ENCODE assay signal across 26 cellular contexts in genomic region chr2:17759805-17760204, GRCh38. TPM values are rescaled to one million over a fixed set of nuclear protein-coding genes. Genes with fewer than 3 reads are reported as not detected.
A peak's percentile ranks its signal among the peaks of the same experiment; 100 is the strongest.
DNase-seq lines count a peak whose midpoint lies in the region; ATAC-seq and TF ChIP-seq lines count a peak whose summit lies in the region.
"Had no signal": no experiment of that assay in that cellular context is flagged by ENCODE, and none has a peak within 500 bp of the region (broad histone marks: within the 10 kb centered on the region; RNA-seq: fewer than 3 reads in every experiment).

No MANE protein-coding gene starts in this region.

- CTCF ChIA-PET in activated CD8-positive, alpha-beta memory T cell treated with anti-CD3 and anti-CD28 coated beads, Interleukin-2, amount 10 ng/mL, durations not matched to agents 7 days and 5 days (lab: Charles Lee): no interaction called here

- H3K36me3 Mint-ChIP-seq in activated CD8-positive, alpha-beta memory T cell treated with anti-CD3 and anti-CD28 coated beads, Interleukin-2, amount 10 ng/mL, durations not matched to agents 7 days and 5 days: peaks cover 29% of the 10 kb centered on the region
- H3K36me3 Mint-ChIP-seq: natural killer cell had no signal

- H3K4me1 Mint-ChIP-seq in activated CD8-positive, alpha-beta memory T cell treated with anti-CD3 and anti-CD28 coated beads, Interleukin-2, amount 10 ng/mL, durations not matched to agents 7 days and 5 days: peaks cover 25% of the 10 kb centered on the region

- peak; percentile 22 for DNase-seq in EH (ENCODE audit: low read depth)
- DNase-seq in NB4 (ENCODE audit: low read depth): peak; percentile 88
- peak; percentile 13 for DNase-seq in choroid plexus epithelial cell (ENCODE audit: low read depth)
- DNase-seq in right lobe of liver: peak in 1 of 3 donors; percentile 69
- no peak for DNase-seq in stimulated activated CD4-positive, alpha-beta T cell treated with anti-CD3 and anti-CD28 coated beads, Interleukin-4, amount 100 ng/mL, for 4 hours
- no peak for DNase-seq in mucosa of gallbladder (ENCODE audit: low spot score)
- no peak for DNase-seq in activated CD8-positive, alpha-beta memory T cell treated with anti-CD3 and anti-CD28 coated beads, Interleukin-2, amount 10 ng/mL, durations not matched to agents 7 days and 5 days
- DNase-seq: activated CD4-positive, alpha-beta memory T cell treated with anti-CD3 and anti-CD28 coated beads, Interleukin-2, amount 10 ng/mL, durations not matched to agents 7 days and 5 days; activated naive CD4-positive, alpha-beta T cell treated with Interleukin-2 at 50 U/mL for 16 hours; activated T-cell treated with anti-CD3 and anti-CD28 coated beads, Interleukin-2, amount 50 U/mL, for 1 hour; anterior cingulate cortex; DMS79; GM23248; Karpas-422; natural killer cell; NCI-H1417; pancreas; Peyer's patch; testis had no signal

- no peaks in the 10 kb centered on the region for H3K27me3 ChIP-seq in right lobe of liver
- H3K27me3 ChIP-seq: pancreas, Peyer's patch, testis had no signal

- peaks cover 0 to 52% (median 15%) of the 10 kb centered on the region in 4 donors for H3K4me1 ChIP-seq in right lobe of liver
- H3K4me1 ChIP-seq: pancreas had no signal

- TF ChIP-seq POLR2A in NB4 (IDR thresholded peaks at IDR 0.05; ENCODE audit: extremely low read depth, insufficient read length) (no peak), right lobe of liver (IDR thresholded peaks at IDR 0.05) (no peak)

- TF ChIP-seq CTCF in NB4 (IDR thresholded peaks at IDR 0.05; ENCODE audit: low read depth, low read length) (no peak), choroid plexus epithelial cell (conservative IDR thresholded peaks at IDR 0.05; ENCODE audit: low read depth, low read length) (no peak), right lobe of liver (IDR thresholded peaks at IDR 0.05) (no peak)

- peaks cover 0 to 3% (median 0%) of the 10 kb centered on the region in 4 donors for H3K36me3 ChIP-seq in right lobe of liver
- H3K36me3 ChIP-seq: pancreas had no signal

- no peak overlapping the region for H3K27ac Mint-ChIP-seq in activated CD8-positive, alpha-beta memory T cell treated with anti-CD3 and anti-CD28 coated beads, Interleukin-2, amount 10 ng/mL, durations not matched to agents 7 days and 5 days
- H3K27ac Mint-ChIP-seq: activated CD4-positive, alpha-beta memory T cell treated with anti-CD3 and anti-CD28 coated beads, Interleukin-2, amount 10 ng/mL, durations not matched to agents 7 days and 5 days; natural killer cell; stimulated activated memory B cell treated with anti-CD40 and anti-IgM and Interleukin-4, amounts not matched to agents 10 μg/mL and 1 μg/mL and 100 μg/mL, for 72 hours; WTC11 had no signal

- no peaks in the 10 kb centered on the region for H3K9me3 Mint-ChIP-seq in activated CD8-positive, alpha-beta memory T cell treated with anti-CD3 and anti-CD28 coated beads, Interleukin-2, amount 10 ng/mL, durations not matched to agents 7 days and 5 days (ENCODE audit: low read depth)
- H3K9me3 Mint-ChIP-seq: activated CD4-positive, alpha-beta memory T cell treated with anti-CD3 and anti-CD28 coated beads, Interleukin-2, amount 10 ng/mL, durations not matched to agents 7 days and 5 days; natural killer cell; stimulated activated memory B cell treated with anti-CD40 and anti-IgM and Interleukin-4, amounts not matched to agents 10 μg/mL and 1 μg/mL and 100 μg/mL, for 72 hours; WTC11 had no signal

- ATAC-seq in right lobe of liver: peak; percentile 26 to 64 (median 36)
- ATAC-seq in activated CD8-positive, alpha-beta memory T cell treated with anti-CD3 and anti-CD28 coated beads, Interleukin-2, amount 10 ng/mL, durations not matched to agents 7 days and 5 days: no peak
- ATAC-seq: natural killer cell; pancreas; sciatic nerve; stimulated activated memory B cell treated with anti-CD40 and anti-IgM and Interleukin-4, amounts not matched to agents 10 μg/mL and 1 μg/mL and 100 μg/mL, for 72 hours; WTC11 had no signal

- no peaks in the 10 kb centered on the region for H3K9me3 ChIP-seq in right lobe of liver
- H3K9me3 ChIP-seq: pancreas, Peyer's patch, testis had no signal

- peak overlapping the region in 1 of 3 donors; percentile 24 for H3K27ac ChIP-seq in right lobe of liver
- H3K27ac ChIP-seq: GM23248, pancreas, Peyer's patch had no signal

- 26% methylated on average over 2 of the region's 2 CpGs for WGBS in right lobe of liver (ENCODE audit: insufficient coverage, low coverage, low lambda C conversion rate, missing lambda C conversion rate)

- H3K27me3 Mint-ChIP-seq in activated CD8-positive, alpha-beta memory T cell treated with anti-CD3 and anti-CD28 coated beads, Interleukin-2, amount 10 ng/mL, durations not matched to agents 7 days and 5 days: no peaks in the 10 kb centered on the region
- H3K27me3 Mint-ChIP-seq: activated CD4-positive, alpha-beta memory T cell treated with anti-CD3 and anti-CD28 coated beads, Interleukin-2, amount 10 ng/mL, durations not matched to agents 7 days and 5 days; stimulated activated memory B cell treated with anti-CD40 and anti-IgM and Interleukin-4, amounts not matched to agents 10 μg/mL and 1 μg/mL and 100 μg/mL, for 72 hours had no signal

- no peak overlapping the region for H3K4me3 Mint-ChIP-seq in activated CD8-positive, alpha-beta memory T cell treated with anti-CD3 and anti-CD28 coated beads, Interleukin-2, amount 10 ng/mL, durations not matched to agents 7 days and 5 days
- H3K4me3 Mint-ChIP-seq: activated CD4-positive, alpha-beta memory T cell treated with anti-CD3 and anti-CD28 coated beads, Interleukin-2, amount 10 ng/mL, durations not matched to agents 7 days and 5 days; natural killer cell; stimulated activated memory B cell treated with anti-CD40 and anti-IgM and Interleukin-4, amounts not matched to agents 10 μg/mL and 1 μg/mL and 100 μg/mL, for 72 hours; WTC11 had no signal

- H3K4me3 ChIP-seq in NB4 (ENCODE audit: low read depth, low read length) (no peak overlapping the region), choroid plexus epithelial cell (ENCODE audit: low read depth, low read length) (no peak overlapping the region), right lobe of liver (no peak overlapping the region)
- H3K4me3 ChIP-seq: GM23248, pancreas, Peyer's patch, testis had no signal

- intact Hi-C loops in right lobe of liver (cut with DNase I): no loop called here

RNA-seq across cellular contexts. Expression of gene GEN1, which starts 5.9 kb away (rescaled TPM):
- total RNA-seq in right lobe of liver: 10 to 100 TPM in 1 of 6 experiments, 1 to 10 TPM in 5; 6.0 to 15.6 (median 6.5) TPM
- 8.6 TPM for total RNA-seq in mucosa of gallbladder
- total RNA-seq in activated CD8-positive, alpha-beta memory T cell treated with anti-CD3 and anti-CD28 coated beads, Interleukin-2, amount 10 ng/mL, durations not matched to agents 7 days and 5 days: 10 to 100 TPM; 40.0 to 48.7 TPM

RNA-seq across cellular contexts. Expression of gene SMC6, which starts 6.2 kb away (rescaled TPM):
- total RNA-seq in right lobe of liver: 10 to 100 TPM in 3 of 6 experiments, 1 to 10 TPM in 3; 8.1 to 14.4 (median 10.2) TPM
- total RNA-seq in mucosa of gallbladder: 13.9 TPM
- 10 to 100 TPM; 32.1 to 35.1 TPM for total RNA-seq in activated CD8-positive, alpha-beta memory T cell treated with anti-CD3 and anti-CD28 coated beads, Interleukin-2, amount 10 ng/mL, durations not matched to agents 7 days and 5 days

RNA-seq across cellular contexts. Expression of gene MSGN1, which starts 56.5 kb away (rescaled TPM):
- total RNA-seq in right lobe of liver (not detected), mucosa of gallbladder (not detected)
- not detected for total RNA-seq in activated CD8-positive, alpha-beta memory T cell treated with anti-CD3 and anti-CD28 coated beads, Interleukin-2, amount 10 ng/mL, durations not matched to agents 7 days and 5 days
- total RNA-seq: activated CD4-positive, alpha-beta memory T cell treated with anti-CD3 and anti-CD28 coated beads, Interleukin-2, amount 10 ng/mL, durations not matched to agents 7 days and 5 days; GM23248; HT-29; mesenteric fat pad; natural killer cell; pancreas; Peyer's patch; sciatic nerve; SK-MEL-5; T-helper 2 cell treated with Interferon-gamma antibody and Interleukin-4, amounts not matched to agents 100 ng/mL and 5 ng/mL, for 36 hours; testis; WTC11 had no signal

Comparison
In these comparisons a context has a peak if more than half of its experiments do, and no peak if none do; other contexts are left out.
1. DNase-seq: peak in EH (single experiment), NB4 (single experiment) and choroid plexus epithelial cell (single experiment); none in stimulated activated CD4-positive, alpha-beta T cell treated with anti-CD3 and anti-CD28 coated beads, Interleukin-4, amount 100 ng/mL, for 4 hours (0 of 2), mucosa of gallbladder (single experiment) and activated CD8-positive, alpha-beta memory T cell treated with anti-CD3 and anti-CD28 coated beads, Interleukin-2, amount 10 ng/mL, durations not matched to agents 7 days and 5 days (single experiment).